ENCODE assay signal across 9 cellular contexts in the genomic region with DNA sequence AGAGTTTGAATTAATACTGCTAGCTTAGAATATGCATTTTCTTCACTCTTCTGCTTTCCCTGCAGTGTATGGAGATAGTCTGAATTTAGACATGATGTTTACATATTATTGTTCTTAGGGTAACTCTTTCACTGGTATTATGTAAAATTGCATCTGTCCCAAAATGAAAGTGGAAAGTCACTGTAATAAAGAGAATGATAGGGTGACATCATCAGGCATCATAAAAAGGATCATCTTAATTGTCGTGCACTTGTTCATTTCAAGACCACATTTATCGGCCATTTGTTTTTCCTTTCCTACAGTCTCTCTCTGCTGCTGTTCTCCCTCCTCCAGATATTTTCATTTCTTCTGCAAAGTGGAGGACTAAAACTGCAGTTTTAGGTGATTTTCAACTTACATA.
"Had no signal": no experiment of that assay in that cellular context is flagged by ENCODE, and none has a peak within 500 bp of the region (broad histone marks: within the 10 kb centered on the region; RNA-seq: fewer than 3 reads in every experiment).

No MANE protein-coding gene starts in this region.

- DNase-seq: adrenal gland, ovary, sigmoid colon, spleen had no signal

- ATAC-seq: esophagus mucosa had no signal

- H3K27ac Mint-ChIP-seq: T-helper 2 cell treated with Interferon-gamma antibody and Interleukin-4, amounts not matched to agents 5 μg/mL and 100 μg/mL, for 36 hours had no signal

- H3K27ac ChIP-seq: adrenal gland, cardiac muscle cell, coronary artery, ovary, sigmoid colon, SJSA1, spleen had no signal

- H3K9me3 Mint-ChIP-seq: T-helper 2 cell treated with Interferon-gamma antibody and Interleukin-4, amounts not matched to agents 5 μg/mL and 100 μg/mL, for 36 hours had no signal
